Comparison of ENCODE assay signal across 10 cellular contexts in genomic region chr16:87966685-87967185, GRCh38. TPM values are rescaled to one million over a fixed set of nuclear protein-coding genes. Genes with fewer than 3 reads are reported as not detected.
DNase-seq lines count a peak whose midpoint lies in the region; ATAC-seq, FAIRE-seq and TF ChIP-seq lines count a peak whose summit lies in the region.
"Had no signal": no experiment of that assay in that cellular context is flagged by ENCODE, and none has a peak within 500 bp of the region (broad histone marks: within the 10 kb centered on the region; RNA-seq: fewer than 3 reads in every experiment).

No MANE protein-coding gene starts in this region.

- POLR2A ChIA-PET in HEK293T (lab: Yijun Ruan, JAX), result interaction anchor here (1.4 to 2.5 kb wide), 2 partner anchors 14 to 16 kb away, joined by 6 to 8 read pairs; partner anchors contain the start of gene BANP

- no peak for ATAC-seq in HG02840 (IDR thresholded peaks at IDR 0.05; ENCODE audit: low FRiP score, unreplicated experiment)

- DNase-seq in HL-60 (ENCODE audit: low read depth in 1 of 2, low spot score in 1 of 2) (peak in 1 of 2 experiments; percentile 8), amniotic epithelial cell (ENCODE audit: low read depth) (peak; percentile 32), kidney (no peak), spleen (peak; percentile 84), NCI-H1694 (lab: John Stamatoyannopoulos, UW) (no peak), HEK293T (ENCODE audit: extremely low spot score) (no peak)
- no peak for DNase-seq in central memory CD4-positive, alpha-beta T cell

- CTCF ChIA-PET in HEK293T (lab: Yijun Ruan, JAX), result no interaction called here

- H3K9me3 ChIP-seq in kidney (ENCODE audit: control insufficient read depth in 1 of 2, low read length in 2 of 2), result peaks cover 0 to 6% of the 10 kb centered on the region in 2 donors
- H3K9me3 ChIP-seq in spleen, result peaks cover 0 to 13% (median 8%) of the 10 kb centered on the region in 8 donors

- WGBS in spleen, 5 donors, result 17 to 25% (median 18%) methylated on average over 13 to 14 of the region's 14 CpGs

- H3K27ac ChIP-seq in HL-60 (replicated peaks), result peak overlapping the region; percentile 30; the same call in 1 of the 2 replicates
- H3K27ac ChIP-seq in kidney (ENCODE audit: low read depth in 2 of 2, low read length in 2 of 2), result peak overlapping the region; percentile 71 to 82
- peak overlapping the region in 6 of 8 donors; percentile 39 to 65 (median 59) for H3K27ac ChIP-seq in spleen

- H3K4me3 ChIP-seq in HL-60 (replicated peaks; ENCODE audit: insufficient read depth, low read length), result no peak overlapping the region
- H3K4me3 ChIP-seq in kidney (ENCODE audit: low read length in 2 of 2), result peak overlapping the region in 1 of 2 donors; percentile 52
- H3K4me3 ChIP-seq in spleen, result peak overlapping the region in 2 of 8 donors; percentile 19 to 51

- intact Hi-C loops in kidney (cut with DNase I), result no loop called here
- intact Hi-C loops in spleen (cut with DNase I; ENCODE audit: low total_unique reads), result no loop called here

- peaks cover 11% of the 10 kb centered on the region in 2 donors for H3K4me1 ChIP-seq in kidney (ENCODE audit: control insufficient read depth in 1 of 2, insufficient read depth in 1 of 2, low read depth in 1 of 2, low read length in 2 of 2)
- H3K4me1 ChIP-seq in spleen, result peaks cover 7 to 65% (median 34%) of the 10 kb centered on the region in 6 donors

- no peaks in the 10 kb centered on the region for H3K36me3 ChIP-seq in kidney (ENCODE audit: control insufficient read depth in 1 of 2, insufficient read depth in 2 of 2, low read length in 2 of 2)
- peaks cover 0 to 24% (median 5%) of the 10 kb centered on the region in 6 donors for H3K36me3 ChIP-seq in spleen

- TF ChIP-seq POLR2A in spleen (IDR thresholded peaks at IDR 0.05), result no peak

- H3K27me3 ChIP-seq in HL-60 (ENCODE audit: insufficient read depth, poor library complexity, severe bottlenecking) (no peaks in the 10 kb centered on the region), spleen (replicated peaks in 1 of 7) (no peaks in the 10 kb centered on the region)

- peak overlapping the region in 1 of 2 donors; percentile 17 for H3K9ac ChIP-seq in kidney (ENCODE audit: low read length in 2 of 2)

- no peak for FAIRE-seq in kidney (lab: Jason Lieb, UNC)
- FAIRE-seq: colon had no signal

- TF ChIP-seq CTCF in HL-60 (IDR thresholded peaks at IDR 0.05; ENCODE audit: insufficient read depth, low read length), result no peak
- TF ChIP-seq CTCF in kidney (IDR thresholded peaks at IDR 0.05; ENCODE audit: borderline replicate concordance, extremely low read depth, insufficient read depth), result no peak
- TF ChIP-seq CTCF in spleen (IDR thresholded peaks at IDR 0.05 in 8 of 11, conservative IDR thresholded peaks at IDR 0.05 in 3 of 11), result no peak

TF ChIP-seq in HEK293T, 16 proteins besides CTCF, POLR2A, EP300 and RAD21:
- TF ChIP-seq ELF4 (IDR thresholded peaks at IDR 0.05) (no peak), BHLHE40 (IDR thresholded peaks at IDR 0.05; ENCODE audit: borderline replicate concordance) (no peak), SUZ12 (IDR thresholded peaks at IDR 0.05) (no peak), HDGF (IDR thresholded peaks at IDR 0.05; ENCODE audit: borderline replicate concordance) (no peak), PKNOX1 (IDR thresholded peaks at IDR 0.05) (no peak), FOXM1 (IDR thresholded peaks at IDR 0.05; ENCODE audit: borderline replicate concordance) (no peak), NFRKB (IDR thresholded peaks at IDR 0.05) (no peak), ZNF384 (IDR thresholded peaks at IDR 0.05) (no peak), LEF1 (IDR thresholded peaks at IDR 0.05; ENCODE audit: borderline replicate concordance) (no peak)

RNA-seq across cellular contexts. Expression of gene BANP, which starts 15.5 kb away (rescaled TPM):
- total RNA-seq in kidney (26.3 TPM), spleen (10 to 100 TPM; 33.7 to 57.1 (median 50.0) TPM)
- polyA plus RNA-seq in kidney (ENCODE audit: insufficient read depth, low read depth, low replicate concordance) (12.4 TPM), spleen (10 to 100 TPM; 15.9 to 27.5 (median 25.0) TPM)

RNA-seq across cellular contexts. Expression of gene CA5A, which starts 30.4 kb away (rescaled TPM):
- not detected for total RNA-seq in kidney
- not detected for polyA plus RNA-seq in kidney (ENCODE audit: insufficient read depth, low read depth, low replicate concordance)
- total RNA-seq in spleen, result not detected
- polyA plus RNA-seq in spleen, result not detected
- total RNA-seq: SK-MEL-5 had no signal

Comparison
In these comparisons a context has a peak if more than half of its experiments do, and no peak if none do; other contexts are left out.
1. DNase-seq: peak in amniotic epithelial cell (single experiment) and spleen (single experiment); none in kidney (single experiment), NCI-H1694 (single experiment), HEK293T (single experiment) and central memory CD4-positive, alpha-beta T cell (single experiment).
2. Peak in every context shown above with its lines, with median percentiles within 50 percentile points of each other: H3K27ac ChIP-seq.